8 cellular contexts compared by ENCODE assay signal in the genomic region with DNA sequence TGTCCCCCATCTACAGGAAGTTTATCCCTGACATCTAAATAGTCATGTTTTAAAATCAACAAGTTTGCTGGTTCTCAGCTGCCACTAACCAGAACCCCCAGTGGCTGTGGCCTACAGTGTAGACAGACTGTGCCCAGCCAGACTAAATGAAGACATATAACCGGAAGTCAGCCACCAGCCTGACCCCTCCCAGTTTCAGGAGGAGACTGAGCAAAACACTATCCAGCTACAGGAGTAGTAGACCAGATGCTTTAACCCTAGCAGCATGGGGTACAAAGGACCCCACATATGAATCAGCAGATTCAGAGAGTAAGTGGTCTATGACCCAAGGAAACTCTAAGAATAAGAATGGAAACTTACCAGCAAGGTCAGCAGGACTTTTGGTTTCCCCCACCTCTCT.
DNase-seq lines count a peak whose midpoint lies in the region; ATAC-seq, FAIRE-seq and TF ChIP-seq lines count a peak whose summit lies in the region.

No MANE protein-coding gene starts in this region.

- H3K4me3 ChIP-seq in right lobe of liver (no peak overlapping the region), HepG2 (replicated peaks in 1 of 3; ENCODE audit: insufficient read depth in 1 of 3, low read depth in 2 of 3, low read length in 3 of 3) (no peak overlapping the region)

- 67% methylated on average over 1 of the region's 1 CpG for WGBS in right lobe of liver (ENCODE audit: insufficient coverage, low coverage, low lambda C conversion rate, missing lambda C conversion rate)
- 80% methylated on average over 1 of the region's 1 CpG for WGBS in HepG2 (ENCODE audit: low lambda C conversion rate)

- H3K27me3 ChIP-seq in right lobe of liver (no peaks in the 10 kb centered on the region), HepG2 (ENCODE audit: control insufficient read depth in 1 of 2, insufficient read depth in 2 of 2, low read length in 2 of 2) (no peaks in the 10 kb centered on the region)

- no peak overlapping the region for H2AFZ ChIP-seq in HepG2 (ENCODE audit: low read length)

- no peak for TF ChIP-seq RAD21 in HepG2 (CRISPR knock-in tag; IDR thresholded peaks at IDR 0.05)

- H3K27me3 Mint-ChIP-seq in activated T-helper 2 cell treated with anti-CD3 and anti-CD28 coated beads, Interferon-gamma antibody, Interleukin-2, Interleukin-4, amounts not matched to agents 10 μg/mL and 5 μg/mL and 100 μg/mL, durations not matched to agents 14 hours and 24 hours and 36 hours (ENCODE audit: low read depth) = no peaks in the 10 kb centered on the region
- no peaks in the 10 kb centered on the region for H3K27me3 Mint-ChIP-seq in natural killer cell (ENCODE audit: low read depth in 2 of 2)

- no peaks in the 10 kb centered on the region for H3K9me3 Mint-ChIP-seq in activated T-helper 2 cell treated with anti-CD3 and anti-CD28 coated beads, Interferon-gamma antibody, Interleukin-2, Interleukin-4, amounts not matched to agents 10 μg/mL and 5 μg/mL and 100 μg/mL, durations not matched to agents 14 hours and 24 hours and 36 hours
- H3K9me3 Mint-ChIP-seq in natural killer cell = no peaks in the 10 kb centered on the region

- TF ChIP-seq POLR2A in right lobe of liver (IDR thresholded peaks at IDR 0.05) = no peak
- no peak for TF ChIP-seq POLR2A in HepG2 (IDR thresholded peaks at IDR 0.05; ENCODE audit: insufficient read depth in 1 of 2, low read depth in 2 of 2, low read length in 2 of 2)

- CTCF ChIA-PET in HepG2 (lab: Yijun Ruan, JAX; ENCODE audit: low intra/inter-chr PET ratio, low total read pairs) = no interaction called here

- BruUV-seq in HepG2 (replicated peaks; lab: Mats Ljungman, UMichigan) = no TSS peak

- no peak overlapping the region for H3K9ac ChIP-seq in HepG2 (ENCODE audit: insufficient read depth, low read depth, low read length)

- H3K36me3 Mint-ChIP-seq in activated T-helper 2 cell treated with anti-CD3 and anti-CD28 coated beads, Interferon-gamma antibody, Interleukin-2, Interleukin-4, amounts not matched to agents 10 μg/mL and 5 μg/mL and 100 μg/mL, durations not matched to agents 14 hours and 24 hours and 36 hours (ENCODE audit: low read depth) = peaks cover 16% of the 10 kb centered on the region
- no peaks in the 10 kb centered on the region for H3K36me3 Mint-ChIP-seq in natural killer cell

- peaks cover 0 to 16% (median 4%) of the 10 kb centered on the region in 4 donors for H3K4me1 ChIP-seq in right lobe of liver
- H3K4me1 ChIP-seq in HepG2 (ENCODE audit: insufficient read depth, low read length) = peaks cover 32% of the 10 kb centered on the region

- H3K27ac ChIP-seq in right lobe of liver (no peak overlapping the region), HepG2 (ENCODE audit: extremely low read length, insufficient read depth, low read length) (no peak overlapping the region)

- no peak overlapping the region for H3K4me2 ChIP-seq in HepG2 (ENCODE audit: low read depth, low read length)

- no peaks in the 10 kb centered on the region for H3K9me3 ChIP-seq in right lobe of liver
- H3K9me3 ChIP-seq in HepG2 (ENCODE audit: low read length) = no peaks in the 10 kb centered on the region

- H3K36me3 ChIP-seq in right lobe of liver = no peaks in the 10 kb centered on the region
- peaks cover 3 to 5% of the 10 kb centered on the region in 2 experiments; a peak in 1 of 5 replicates for H3K36me3 ChIP-seq in HepG2 (replicated peaks in 1 of 2; ENCODE audit: control insufficient read depth in 1 of 2, insufficient read depth in 2 of 2, low read length in 2 of 2)

- DNase-seq in right lobe of liver = peak in 1 of 3 donors; percentile 40
- no peak for DNase-seq in HepG2 (ENCODE audit: low spot score)
- peak; percentile 15 for DNase-seq in activated T-helper 2 cell treated with anti-CD3 and anti-CD28 coated beads, Interferon-gamma antibody, Interleukin-2, Interleukin-4, amounts not matched to agents 10 μg/mL and 5 μg/mL and 100 μg/mL, durations not matched to agents 14 hours and 24 hours and 36 hours (ENCODE audit: low spot score)
- peak; percentile 23 for DNase-seq in natural killer cell
- no peak for DNase-seq in DMS114 treated with DMSO at 0.1 percent for 48 hours (lab: John Stamatoyannopoulos, UW; ENCODE audit: unreplicated experiment)
- DNase-seq in SKM-1 treated with dmso at 0.1 percent for 144 hours (lab: John Stamatoyannopoulos, UW; ENCODE audit: unreplicated experiment) = no peak

- POLR2A ChIA-PET in HepG2 (lab: Yijun Ruan, JAX) = no interaction called here

- in situ Hi-C loops in HepG2 (cut with HindIII; ENCODE audit: extremely low pct_ligation_motif_present, low pct_unique_long_range_greater_than_20kb) = no loop called here

- intact Hi-C loops in right lobe of liver (cut with DNase I) = no loop called here
- intact Hi-C loops in HepG2 (cut with micrococcal nuclease; ENCODE audit: unreplicated experiment) = no loop called here
- intact Hi-C loops in activated T-helper 2 cell treated with anti-CD3 and anti-CD28 coated beads, Interferon-gamma antibody, Interleukin-2, Interleukin-4, amounts not matched to agents 10 μg/mL and 5 μg/mL and 100 μg/mL, durations not matched to agents 14 hours and 24 hours and 36 hours (cut with micrococcal nuclease) = loop anchor here (10.0 kb wide), 1 partner anchor 54 kb away; no protein-coding TSS in a partner anchor
- intact Hi-C loops in natural killer cell (cut with micrococcal nuclease) = loop anchor here (2.0 kb wide), 1 partner anchor 14 kb away; no protein-coding TSS in a partner anchor

- FAIRE-seq in HepG2 (lab: Jason Lieb, UNC) = no peak

- H3K4me3 Mint-ChIP-seq in activated T-helper 2 cell treated with anti-CD3 and anti-CD28 coated beads, Interferon-gamma antibody, Interleukin-2, Interleukin-4, amounts not matched to agents 10 μg/mL and 5 μg/mL and 100 μg/mL, durations not matched to agents 14 hours and 24 hours and 36 hours (ENCODE audit: low read depth) = no peak overlapping the region
- H3K4me3 Mint-ChIP-seq in natural killer cell = peak overlapping the region; percentile 7

- H3K27ac Mint-ChIP-seq in activated T-helper 2 cell treated with anti-CD3 and anti-CD28 coated beads, Interferon-gamma antibody, Interleukin-2, Interleukin-4, amounts not matched to agents 10 μg/mL and 5 μg/mL and 100 μg/mL, durations not matched to agents 14 hours and 24 hours and 36 hours = peak overlapping the region; percentile 67
- H3K27ac Mint-ChIP-seq in natural killer cell = peak overlapping the region; percentile 90

- TF ChIP-seq EP300 in HepG2 (IDR thresholded peaks at IDR 0.05; ENCODE audit: low read depth in 2 of 2, low read length in 2 of 2) (no peak), HepG2 (CRISPR knock-in tag; IDR thresholded peaks at IDR 0.05; ENCODE audit: borderline replicate concordance) (no peak)

- peaks cover 22% of the 10 kb centered on the region for H3K4me1 Mint-ChIP-seq in activated T-helper 2 cell treated with anti-CD3 and anti-CD28 coated beads, Interferon-gamma antibody, Interleukin-2, Interleukin-4, amounts not matched to agents 10 μg/mL and 5 μg/mL and 100 μg/mL, durations not matched to agents 14 hours and 24 hours and 36 hours (ENCODE audit: low read depth)
- peaks cover 19 to 21% of the 10 kb centered on the region in 2 donors for H3K4me1 Mint-ChIP-seq in natural killer cell

- TF ChIP-seq CTCF in right lobe of liver (IDR thresholded peaks at IDR 0.05) (no peak), HepG2 (CRISPR knock-in tag; IDR thresholded peaks at IDR 0.05) (no peak), natural killer cell (IDR thresholded peaks at IDR 0.05) (no peak)

- H4K20me1 ChIP-seq in HepG2 (ENCODE audit: insufficient read depth, low read length) = no peaks in the 10 kb centered on the region

- H3K79me2 ChIP-seq in HepG2 (ENCODE audit: insufficient read depth, low read length) = no peaks in the 10 kb centered on the region

- ATAC-seq in right lobe of liver (peak; percentile 41 to 65 (median 58)), HepG2 (no peak), HG03378 (IDR thresholded peaks at IDR 0.05; ENCODE audit: unreplicated experiment) (peak; percentile 57), natural killer cell (peak; percentile 92 to 100 (median 99)), HG02588 (IDR thresholded peaks at IDR 0.05; ENCODE audit: unreplicated experiment) (no peak)

TF ChIP-seq in HepG2, 621 proteins besides CTCF, POLR2A, EP300 and RAD21 (continues in another document):
- no peak for TF ChIP-seq GLI4 (CRISPR knock-in tag; IDR thresholded peaks at IDR 0.05; ENCODE audit: borderline replicate concordance)
- TF ChIP-seq, protein P1, sequence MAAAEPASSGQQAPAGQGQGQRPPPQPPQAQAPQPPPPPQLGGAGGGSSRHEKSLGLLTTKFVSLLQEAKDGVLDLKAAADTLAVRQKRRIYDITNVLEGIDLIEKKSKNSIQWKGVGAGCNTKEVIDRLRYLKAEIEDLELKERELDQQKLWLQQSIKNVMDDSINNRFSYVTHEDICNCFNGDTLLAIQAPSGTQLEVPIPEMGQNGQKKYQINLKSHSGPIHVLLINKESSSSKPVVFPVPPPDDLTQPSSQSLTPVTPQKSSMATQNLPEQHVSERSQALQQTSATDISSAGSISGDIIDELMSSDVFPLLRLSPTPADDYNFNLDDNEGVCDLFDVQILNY (CRISPR knock-in tag; conservative IDR thresholded peaks at IDR 0.05) = no peak
- TF ChIP-seq PHF21A (CRISPR knock-in tag; IDR thresholded peaks at IDR 0.05) = no peak
- no peak for TF ChIP-seq RBFOX2 (IDR thresholded peaks at IDR 0.05; ENCODE audit: low read depth, low read length)
- no peak for TF ChIP-seq ZFP1 (CRISPR knock-in tag; IDR thresholded peaks at IDR 0.05)
- no peak for TF ChIP-seq ZKSCAN5 (CRISPR knock-in tag; IDR thresholded peaks at IDR 0.05)
- no peak for TF ChIP-seq FIP1L1 (IDR thresholded peaks at IDR 0.05; ENCODE audit: borderline replicate concordance, insufficient read depth, low read depth, low read length)
- TF ChIP-seq PHF8 (CRISPR knock-in tag; IDR thresholded peaks at IDR 0.05) = no peak
- no peak for TF ChIP-seq DNMT1 (CRISPR knock-in tag; IDR thresholded peaks at IDR 0.05)
- no peak for TF ChIP-seq ZNF20 (CRISPR knock-in tag; IDR thresholded peaks at IDR 0.05)

Comparison
In these comparisons a context has a peak if more than half of its experiments do, and no peak if none do; other contexts are left out.
1. ATAC-seq: peak in right lobe of liver (4 of 4), HG03378 (single experiment) and natural killer cell (3 of 3); none in HepG2 (single experiment) and HG02588 (single experiment).
2. DNase-seq: peak in activated T-helper 2 cell treated with anti-CD3 and anti-CD28 coated beads, Interferon-gamma antibody, Interleukin-2, Interleukin-4, amounts not matched to agents 10 μg/mL and 5 μg/mL and 100 μg/mL, durations not matched to agents 14 hours and 24 hours and 36 hours (single experiment) and natural killer cell (single experiment); none in HepG2 (single experiment), DMS114 treated with DMSO at 0.1 percent for 48 hours (single experiment) and SKM-1 treated with dmso at 0.1 percent for 144 hours (single experiment).
3. intact Hi-C loops: an anchor here in activated T-helper 2 cell treated with anti-CD3 and anti-CD28 coated beads, Interferon-gamma antibody, Interleukin-2, Interleukin-4, amounts not matched to agents 10 μg/mL and 5 μg/mL and 100 μg/mL, durations not matched to agents 14 hours and 24 hours and 36 hours (10.0 kb wide) and natural killer cell (2.0 kb wide); none called in right lobe of liver and HepG2.